Comparison of ENCODE assay signal across 10 cellular contexts in genomic region chr4:38668203-38668602, GRCh38. TPM values are rescaled to one million over a fixed set of nuclear protein-coding genes. Genes with fewer than 3 reads are reported as not detected.
DNase-seq lines count a peak whose midpoint lies in the region; ATAC-seq and TF ChIP-seq lines count a peak whose summit lies in the region.
"Had no signal": no experiment of that assay in that cellular context is flagged by ENCODE, and none has a peak within 500 bp of the region (broad histone marks: within the 10 kb centered on the region; RNA-seq: fewer than 3 reads in every experiment).

No MANE protein-coding gene starts in this region.

- intact Hi-C loops in upper lobe of right lung (cut with DNase I), result no loop called here

- H3K9me3 Mint-ChIP-seq in activated naive CD8-positive, alpha-beta T cell (ENCODE audit: low read depth), result no peaks in the 10 kb centered on the region
- H3K9me3 Mint-ChIP-seq in activated naive CD8-positive, alpha-beta T cell treated with anti-CD3 and anti-CD28 coated beads, Interleukin-2, amount 50 U/mL, for 24 hours, result no peaks in the 10 kb centered on the region
- no peaks in the 10 kb centered on the region for H3K9me3 Mint-ChIP-seq in endothelial cell (ENCODE audit: unreplicated experiment)
- H3K9me3 Mint-ChIP-seq in natural killer cell treated with Interleukin-12 subunit alpha and Interleukin-12 subunit beta and Interleukin-15 and Interleukin-18, amount 100 ng/mL, for 72 hours, result no peaks in the 10 kb centered on the region

- H3K27ac ChIP-seq in upper lobe of right lung, result peak overlapping the region; percentile 98
- H3K27ac ChIP-seq in WERI-Rb-1, result no peak overlapping the region

- H3K27me3 Mint-ChIP-seq in activated naive CD8-positive, alpha-beta T cell, result no peaks in the 10 kb centered on the region
- no peaks in the 10 kb centered on the region for H3K27me3 Mint-ChIP-seq in activated naive CD8-positive, alpha-beta T cell treated with anti-CD3 and anti-CD28 coated beads, Interleukin-2, amount 50 U/mL, for 24 hours
- peaks cover 22% of the 10 kb centered on the region for H3K27me3 Mint-ChIP-seq in endothelial cell (ENCODE audit: unreplicated experiment)
- H3K27me3 Mint-ChIP-seq in natural killer cell treated with Interleukin-12 subunit alpha and Interleukin-12 subunit beta and Interleukin-15 and Interleukin-18, amount 100 ng/mL, for 72 hours, result no peaks in the 10 kb centered on the region

- H3K27ac Mint-ChIP-seq in activated naive CD8-positive, alpha-beta T cell, result peak overlapping the region; percentile 46
- H3K27ac Mint-ChIP-seq in activated naive CD8-positive, alpha-beta T cell treated with anti-CD3 and anti-CD28 coated beads, Interleukin-2, amount 50 U/mL, for 24 hours, result no peak overlapping the region
- peak overlapping the region; percentile 97 for H3K27ac Mint-ChIP-seq in endothelial cell (ENCODE audit: unreplicated experiment)
- H3K27ac Mint-ChIP-seq in natural killer cell treated with Interleukin-12 subunit alpha and Interleukin-12 subunit beta and Interleukin-15 and Interleukin-18, amount 100 ng/mL, for 72 hours, result peak overlapping the region; percentile 93 to 96

- no peaks in the 10 kb centered on the region for H3K36me3 Mint-ChIP-seq in activated naive CD8-positive, alpha-beta T cell
- no peaks in the 10 kb centered on the region for H3K36me3 Mint-ChIP-seq in activated naive CD8-positive, alpha-beta T cell treated with anti-CD3 and anti-CD28 coated beads, Interleukin-2, amount 50 U/mL, for 24 hours (ENCODE audit: low read depth)
- H3K36me3 Mint-ChIP-seq in endothelial cell (ENCODE audit: low read depth, unreplicated experiment), result peaks cover 15% of the 10 kb centered on the region
- H3K36me3 Mint-ChIP-seq in natural killer cell treated with Interleukin-12 subunit alpha and Interleukin-12 subunit beta and Interleukin-15 and Interleukin-18, amount 100 ng/mL, for 72 hours, result peaks cover 5% of the 10 kb centered on the region

- H3K4me3 Mint-ChIP-seq in activated naive CD8-positive, alpha-beta T cell, result no peak overlapping the region
- no peak overlapping the region for H3K4me3 Mint-ChIP-seq in activated naive CD8-positive, alpha-beta T cell treated with anti-CD3 and anti-CD28 coated beads, Interleukin-2, amount 50 U/mL, for 24 hours
- H3K4me3 Mint-ChIP-seq in endothelial cell (ENCODE audit: unreplicated experiment), result no peak overlapping the region
- no peak overlapping the region for H3K4me3 Mint-ChIP-seq in natural killer cell treated with Interleukin-12 subunit alpha and Interleukin-12 subunit beta and Interleukin-15 and Interleukin-18, amount 100 ng/mL, for 72 hours

- H3K4me1 ChIP-seq in upper lobe of right lung, result peaks cover 64% of the 10 kb centered on the region

- H3K36me3 ChIP-seq in upper lobe of right lung (no peaks in the 10 kb centered on the region), WERI-Rb-1 (no peaks in the 10 kb centered on the region)

- H3K9me3 ChIP-seq in upper lobe of right lung, result no peaks in the 10 kb centered on the region
- H3K9me3 ChIP-seq in WERI-Rb-1 (ENCODE audit: severe bottlenecking), result no peaks in the 10 kb centered on the region

- H3K4me1 Mint-ChIP-seq in activated naive CD8-positive, alpha-beta T cell (ENCODE audit: low read depth), result peaks cover 77% of the 10 kb centered on the region
- H3K4me1 Mint-ChIP-seq in activated naive CD8-positive, alpha-beta T cell treated with anti-CD3 and anti-CD28 coated beads, Interleukin-2, amount 50 U/mL, for 24 hours, result peaks cover 81% of the 10 kb centered on the region
- H3K4me1 Mint-ChIP-seq in endothelial cell (ENCODE audit: unreplicated experiment), result peaks cover 64% of the 10 kb centered on the region
- H3K4me1 Mint-ChIP-seq in natural killer cell treated with Interleukin-12 subunit alpha and Interleukin-12 subunit beta and Interleukin-15 and Interleukin-18, amount 100 ng/mL, for 72 hours (ENCODE audit: low read depth in 2 of 2), result peaks cover 57 to 70% of the 10 kb centered on the region in 2 donors

- ATAC-seq in activated naive CD8-positive, alpha-beta T cell treated with anti-CD3 and anti-CD28 coated beads, Interleukin-2, amount 50 U/mL, for 24 hours, result no peak
- ATAC-seq in natural killer cell treated with Interleukin-12 subunit alpha and Interleukin-12 subunit beta and Interleukin-15 and Interleukin-18, amount 100 ng/mL, for 72 hours, result no peak
- no peak for ATAC-seq in upper lobe of right lung

- TF ChIP-seq CTCF in endothelial cell (IDR thresholded peaks at IDR 0.05; ENCODE audit: unreplicated experiment) (no peak), upper lobe of right lung (IDR thresholded peaks at IDR 0.05) (no peak), WERI-Rb-1 (IDR thresholded peaks at IDR 0.05; ENCODE audit: low read depth, low read length) (no peak)

- H3K4me3 ChIP-seq in upper lobe of right lung (peak overlapping the region; percentile 92), WERI-Rb-1 (ENCODE audit: low read depth, low read length) (no peak overlapping the region)

- H3K27me3 ChIP-seq in upper lobe of right lung, result no peaks in the 10 kb centered on the region
- no peaks in the 10 kb centered on the region for H3K27me3 ChIP-seq in WERI-Rb-1 (ENCODE audit: insufficient read depth, low read depth, severe bottlenecking)

- no peak for DNase-seq in activated naive CD8-positive, alpha-beta T cell treated with anti-CD3 and anti-CD28 coated beads, Interleukin-2, amount 50 U/mL, for 24 hours
- DNase-seq in endothelial cell (ENCODE audit: low spot score) (no peak), upper lobe of right lung (no peak), NCI-H748 (lab: John Stamatoyannopoulos, UW; ENCODE audit: unreplicated experiment) (no peak), WERI-Rb-1 (no peak), HT-29 (ENCODE audit: low spot score) (no peak)
- DNase-seq in natural killer cell treated with Interleukin-12 subunit alpha and Interleukin-12 subunit beta and Interleukin-15 and Interleukin-18, amount 100 ng/mL, for 72 hours (ENCODE audit: low spot score), result no peak
- DNase-seq: islet precursor cell, NCI-H524 treated with DMSO at 0.1 percent for 48 hours had no signal

RNA-seq across cellular contexts. Expression of gene KLF3, which starts 4.2 kb away (rescaled TPM):
- total RNA-seq in endothelial cell (ENCODE audit: unreplicated experiment) (73.4 TPM), upper lobe of right lung (70.6 TPM)
- 10 to 100 TPM; 68.6 to 68.9 TPM for total RNA-seq in natural killer cell treated with Interleukin-12 subunit alpha and Interleukin-12 subunit beta and Interleukin-15 and Interleukin-18, amount 100 ng/mL, for 72 hours
- 74.3 and 76.6 TPM in 2 replicates for total RNA-seq in HT-29 (2014; rRNA removed; shearing (Covaris generic))
